ENCODE assay signal across 8 cellular contexts in the genomic region with DNA sequence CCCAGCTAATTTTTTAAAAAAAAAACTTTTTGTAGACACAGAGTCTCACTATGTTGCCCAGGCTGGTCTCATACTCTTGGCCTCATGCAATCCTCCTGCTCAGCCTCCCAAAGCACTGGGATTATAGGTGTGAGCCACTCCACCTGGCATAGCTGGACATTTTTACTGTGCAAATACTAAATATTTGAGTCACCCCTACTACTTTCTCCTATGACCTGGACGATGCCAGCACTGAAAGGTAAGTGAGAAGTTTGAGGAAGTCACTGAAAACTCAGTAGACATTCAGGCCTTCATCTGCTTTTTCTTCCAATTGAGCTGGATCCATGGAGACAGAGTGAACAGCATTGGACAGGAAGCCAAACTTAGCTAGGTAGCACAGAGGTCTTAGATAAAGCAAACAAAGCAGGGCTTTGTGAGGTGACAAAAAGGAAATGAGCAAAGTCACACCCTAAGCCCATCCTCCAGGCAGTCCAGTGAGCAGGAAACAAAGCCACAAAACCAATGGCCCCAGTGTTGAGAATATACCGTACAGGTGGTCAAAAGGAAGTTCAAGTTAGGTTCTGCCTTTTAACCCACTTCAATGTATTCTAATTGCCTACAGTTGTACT.
DNase-seq lines count a peak whose midpoint lies in the region; ATAC-seq and TF ChIP-seq lines count a peak whose summit lies in the region.
"Had no signal": no experiment of that assay in that cellular context is flagged by ENCODE, and none has a peak within 500 bp of the region (broad histone marks: within the 10 kb centered on the region; RNA-seq: fewer than 3 reads in every experiment).

No MANE protein-coding gene starts in this region.

- H3F3A ChIP-seq in GM23248 (ENCODE audit: insufficient read depth) = no peaks in the 10 kb centered on the region

- H3K36me3 ChIP-seq in GM23248 (ENCODE audit: low read depth) = no peaks in the 10 kb centered on the region
- H3K36me3 ChIP-seq in KMS-11 (ENCODE audit: insufficient read depth) = no peaks in the 10 kb centered on the region
- H3K36me3 ChIP-seq: SJSA1 had no signal

- H3K27ac ChIP-seq in GM23248 = no peak overlapping the region
- H3K27ac ChIP-seq in KMS-11 = 0 out of 2 replicates have a peak overlapping the region, but pooled peaks have one; percentile 12
- H3K27ac ChIP-seq: SJSA1 had no signal

- H3K4me3 ChIP-seq in GM23248 (no peak overlapping the region), KMS-11 (IDR thresholded peaks at IDR 0.05; ENCODE audit: insufficient read depth, low read depth, low read length) (no peak overlapping the region), epithelial cell of esophagus (ENCODE audit: low read length) (no peak overlapping the region)
- H3K4me3 ChIP-seq: SJSA1 had no signal

- no peak overlapping the region for H3K4me2 ChIP-seq in GM23248 (ENCODE audit: unreplicated experiment)
- peak overlapping the region; percentile 17; the same call in 1 of the 2 replicates for H3K4me2 ChIP-seq in KMS-11

- TF ChIP-seq CTCF in KMS-11 (conservative IDR thresholded peaks at IDR 0.05; ENCODE audit: low read depth, low read length) (no peak), epithelial cell of esophagus (IDR thresholded peaks at IDR 0.05; ENCODE audit: insufficient read depth, low read depth, low read length, missing control alignments) (no peak)

- no peaks in the 10 kb centered on the region for H4K20me1 ChIP-seq in GM23248 (ENCODE audit: insufficient read depth)
- H4K20me1 ChIP-seq in KMS-11 (ENCODE audit: insufficient read depth) = no peaks in the 10 kb centered on the region

- H2AFZ ChIP-seq in GM23248 (0 out of 2 replicates have a peak overlapping the region, but pooled peaks have one; percentile 4), KMS-11 (ENCODE audit: low read depth) (peak overlapping the region; percentile 51)

- H3K9me3 ChIP-seq in GM23248 (ENCODE audit: low read depth) = no peaks in the 10 kb centered on the region
- H3K9me3 ChIP-seq: SJSA1 had no signal

- in situ Hi-C loops in GM23248 (cut with MboI) = no loop called here

- H3K9me2 ChIP-seq in GM23248 (ENCODE audit: insufficient read depth) = no peaks in the 10 kb centered on the region

- H3K4me1 ChIP-seq in GM23248 (ENCODE audit: insufficient read depth) (peaks cover 3% of the 10 kb centered on the region; the same call in 1 of the 2 replicates), KMS-11 (ENCODE audit: low read depth, poor library complexity, severe bottlenecking) (peaks cover 14% of the 10 kb centered on the region)
- H3K4me1 ChIP-seq: SJSA1 had no signal

- H3K79me2 ChIP-seq in GM23248 (ENCODE audit: insufficient read depth) (no peaks in the 10 kb centered on the region), KMS-11 (ENCODE audit: insufficient read depth, low read depth) (no peaks in the 10 kb centered on the region)

- 64 to 65% methylated on average over 2 of the region's 2 CpGs for WGBS in GM23248 (ENCODE audit: low coverage in 1 of 2, low lambda C conversion rate in 2 of 2, missing lambda C conversion rate in 2 of 2), 2 experiments

- DNase-seq in GM23248 = no peak
- DNase-seq in epithelial cell of esophagus (ENCODE audit: low read depth) = peak; percentile 16
- DNase-seq in NCI-H1092 treated with DMSO at 0.1 percent for 48 hours (lab: John Stamatoyannopoulos, UW) = no peak
- no peak for DNase-seq in NCI-H1417 treated with DMSO at 0.1 percent for 48 hours (lab: John Stamatoyannopoulos, UW)
- no peak for DNase-seq in globus pallidus (ENCODE audit: low spot score)

- no peaks in the 10 kb centered on the region for H3K27me3 ChIP-seq in GM23248 (replicated peaks; ENCODE audit: insufficient read depth)
- no peaks in the 10 kb centered on the region for H3K27me3 ChIP-seq in KMS-11 (ENCODE audit: insufficient read depth, low read depth)
- H3K27me3 ChIP-seq: SJSA1 had no signal

- ATAC-seq in GM18867 (IDR thresholded peaks at IDR 0.05; ENCODE audit: unreplicated experiment) = peak; percentile 97

- H3K9ac ChIP-seq in GM23248 (no peak overlapping the region), KMS-11 (no peak overlapping the region)
